Comparison of ENCODE assay signal across 16 cellular contexts in genomic region chr10:71707240-71707789, GRCh38. TPM values are rescaled to one million over a fixed set of nuclear protein-coding genes. Genes with fewer than 3 reads are reported as not detected.
"Had no signal": no experiment of that assay in that cellular context is flagged by ENCODE, and none has a peak within 500 bp of the region (broad histone marks: within the 10 kb centered on the region; RNA-seq: fewer than 3 reads in every experiment).

No MANE protein-coding gene starts in this region.

- H3K9me3 Mint-ChIP-seq: activated T-cell treated with anti-CD3 and anti-CD28 coated beads, Interleukin-2, amount 50 U/mL, for 24 hours; naive B cell; neural crest cell; T-helper 1 cell treated with Interleukin-12 subunit alpha and Interleukin-12 subunit beta and Interleukin-4 antibody, amounts not matched to agents 30 μg/mL and 1 μg/mL, for 36 hours had no signal

- H3K4me1 ChIP-seq: body of pancreas had no signal

- H3K36me3 ChIP-seq: heart right ventricle, sigmoid colon, upper lobe of right lung had no signal

- H3K36me3 Mint-ChIP-seq: naive B cell had no signal

- H3K4me3 ChIP-seq: body of pancreas, heart right ventricle, sigmoid colon, smooth muscle cell, upper lobe of right lung had no signal

- ATAC-seq: body of pancreas had no signal

- H3K27ac ChIP-seq: body of pancreas, heart right ventricle, sigmoid colon, upper lobe of right lung had no signal

- H3K27me3 Mint-ChIP-seq: activated T-cell treated with anti-CD3 and anti-CD28 coated beads, Interleukin-2, amount 50 U/mL, for 24 hours had no signal

- H3K4me3 Mint-ChIP-seq: activated T-cell treated with anti-CD3 and anti-CD28 coated beads, Interleukin-2, amount 50 U/mL, for 24 hours; naive B cell; neural crest cell; T-helper 1 cell treated with Interleukin-12 subunit alpha and Interleukin-12 subunit beta and Interleukin-4 antibody, amounts not matched to agents 30 μg/mL and 1 μg/mL, for 36 hours had no signal

- H3K4me2 ChIP-seq: smooth muscle cell had no signal

- H3K9me3 ChIP-seq: body of pancreas, heart right ventricle, sigmoid colon, upper lobe of right lung had no signal

- H3K27me3 ChIP-seq: body of pancreas, heart right ventricle, sigmoid colon, upper lobe of right lung had no signal

- DNase-seq: activated CD4-positive, alpha-beta T cell treated with anti-CD3 and anti-CD28 coated beads, Interleukin-2, amount 50 U/mL, for 1 hour; activated naive CD4-positive, alpha-beta T cell treated with Interleukin-2 at 50 U/mL for 16 hours; foreskin fibroblast; naive B cell; sigmoid colon; stimulated activated CD4-positive, alpha-beta T cell treated with anti-CD3 and anti-CD28 coated beads, Interleukin-15, amount 100 ng/mL, for 24 hours; stimulated activated CD8-positive, alpha-beta memory T cell treated with anti-CD3 and anti-CD28 coated beads, Interleukin-4, amount 100 ng/mL, for 48 hours; upper lobe of right lung had no signal

- H3K27ac Mint-ChIP-seq: progenitor cell of endocrine pancreas; T-helper 1 cell treated with Interleukin-12 subunit alpha and Interleukin-12 subunit beta and Interleukin-4 antibody, amounts not matched to agents 30 μg/mL and 1 μg/mL, for 36 hours had no signal

RNA-seq across cellular contexts. Expression of gene C10orf105, which starts 12.3 kb away (rescaled TPM):
- total RNA-seq: body of pancreas, osteocyte, progenitor cell of endocrine pancreas had no signal
- polyA plus RNA-seq: smooth muscle cell had no signal
